Comparison of ENCODE assay signal across 13 cellular contexts in genomic region chrX:132948648-132949260, GRCh38. TPM values are rescaled to one million over a fixed set of nuclear protein-coding genes. Genes with fewer than 3 reads are reported as not detected.
A peak's percentile ranks its signal among the peaks of the same experiment; 100 is the strongest.
DNase-seq lines count a peak whose midpoint lies in the region; ATAC-seq and TF ChIP-seq lines count a peak whose summit lies in the region.
"Had no signal": no experiment of that assay in that cellular context is flagged by ENCODE, and none has a peak within 500 bp of the region (broad histone marks: within the 10 kb centered on the region; RNA-seq: fewer than 3 reads in every experiment).

No MANE protein-coding gene starts in this region.

- no peak overlapping the region for H3K27ac ChIP-seq in SK-N-SH (ENCODE audit: low read depth in 2 of 2, low read length in 1 of 2)
- H3K27ac ChIP-seq: transverse colon had no signal

- TF ChIP-seq RAD21 in SK-N-SH (IDR thresholded peaks at IDR 0.05; ENCODE audit: low read length): no peak

- TF ChIP-seq EP300 in SK-N-SH (IDR thresholded peaks at IDR 0.05; ENCODE audit: borderline replicate concordance in 1 of 2, low read depth in 1 of 2, low read length in 1 of 2): no peak

- no peaks in the 10 kb centered on the region for H3K79me2 ChIP-seq in SK-N-SH (ENCODE audit: insufficient read depth)

- H3F3A ChIP-seq in SK-N-SH (replicated peaks; ENCODE audit: insufficient read depth): no peaks in the 10 kb centered on the region

- H3K4me3 ChIP-seq in SK-N-SH (ENCODE audit: low read depth in 2 of 2, low read length in 1 of 2): no peak overlapping the region
- H3K4me3 ChIP-seq in choroid plexus epithelial cell (ENCODE audit: low read depth, low read length): no peak overlapping the region
- H3K4me3 ChIP-seq in retinal pigment epithelial cell (ENCODE audit: low read length): no peak overlapping the region
- H3K4me3 ChIP-seq: transverse colon had no signal

- no peak overlapping the region for H3K4me2 ChIP-seq in SK-N-SH

- H3K4me1 ChIP-seq in SK-N-SH (ENCODE audit: control insufficient read depth in 1 of 2, insufficient read depth in 2 of 2, low read depth in 1 of 2, low read length in 1 of 2): peaks cover 0 to 4% of the 10 kb centered on the region in 2 experiments; a peak in 1 of 4 replicates
- H3K4me1 ChIP-seq: transverse colon had no signal

- no peak overlapping the region for H3K9ac ChIP-seq in SK-N-SH

- DNase-seq in SK-N-SH (no peak), Kasumi-1 (lab: John Stamatoyannopoulos, UW) (peak; percentile 0 to 5), choroid plexus epithelial cell (ENCODE audit: low read depth) (no peak), retinal pigment epithelial cell (ENCODE audit: low read depth) (no peak), NCI-H524 (lab: John Stamatoyannopoulos, UW) (no peak)
- DNase-seq in NK-92 treated with Interleukin-12 subunit alpha and Interleukin-12 subunit beta, amount 100 ng/mL, for 24 hours (lab: John Stamatoyannopoulos, UW): no peak
- DNase-seq: activated CD4-positive, alpha-beta T cell treated with anti-CD3 and anti-CD28 coated beads, Interleukin-2, amount 50 U/mL, for 4 hours; cortex of kidney; kidney glomerular epithelial cell; NCI-H526 treated with DMSO at 0.1 percent for 48 hours; transverse colon had no signal

- H3K27me3 ChIP-seq in SK-N-SH (ENCODE audit: insufficient read depth): no peaks in the 10 kb centered on the region
- H3K27me3 ChIP-seq: transverse colon had no signal

- CTCF ChIA-PET in SK-N-SH (lab: Yijun Ruan, JAX): interaction anchor here (0.6 to 1.5 kb wide), 9 partner anchors 11 to 251 kb away, joined by 3 to 4 read pairs (median 3); no protein-coding TSS in a partner anchor

- POLR2A ChIA-PET in SK-N-SH (lab: Yijun Ruan, JAX): no interaction called here

- no peak for ATAC-seq in SK-N-SH treated with all-trans-retinoic acid at 6 μM for 48 hours
- ATAC-seq in GM21360 (IDR thresholded peaks at IDR 0.05; ENCODE audit: unreplicated experiment): no peak

- no peaks in the 10 kb centered on the region for H4K20me1 ChIP-seq in SK-N-SH (ENCODE audit: insufficient read depth)

- TF ChIP-seq CTCF in SK-N-SH (IDR thresholded peaks at IDR 0.05) (peak; percentile 48), choroid plexus epithelial cell (conservative IDR thresholded peaks at IDR 0.05; ENCODE audit: low read depth, low read length) (peak; percentile 31), retinal pigment epithelial cell (conservative IDR thresholded peaks at IDR 0.05; ENCODE audit: low read depth, low read length) (peak; percentile 41)

- no peaks in the 10 kb centered on the region for H3K9me3 ChIP-seq in SK-N-SH
- H3K9me3 ChIP-seq: transverse colon had no signal

- H2AFZ ChIP-seq in SK-N-SH (ENCODE audit: low read depth): no peak overlapping the region

- H3K36me3 ChIP-seq in SK-N-SH (replicated peaks in 1 of 2; ENCODE audit: control insufficient read depth in 1 of 2, insufficient read depth in 2 of 2, low read length in 1 of 2): no peaks in the 10 kb centered on the region
- H3K36me3 ChIP-seq: transverse colon had no signal

- H3K9me2 ChIP-seq in SK-N-SH: no peaks in the 10 kb centered on the region

- 27% methylated on average over 4 of the region's 4 CpGs for WGBS in SK-N-SH (ENCODE audit: low lambda C conversion rate)

TF ChIP-seq in SK-N-SH, 30 proteins besides CTCF, POLR2A, EP300 and RAD21:
- no peak for TF ChIP-seq ELF1 (IDR thresholded peaks at IDR 0.05)
- TF ChIP-seq FOSL2 (IDR thresholded peaks at IDR 0.05; ENCODE audit: borderline replicate concordance, low read depth): no peak
- TF ChIP-seq CHD2 (IDR thresholded peaks at IDR 0.05; ENCODE audit: low read length, partially characterized antibody): no peak
- TF ChIP-seq TAF1 (IDR thresholded peaks at IDR 0.05; ENCODE audit: borderline replicate concordance, low read depth, low read length): no peak
- TF ChIP-seq TEAD4 (IDR thresholded peaks at IDR 0.05; ENCODE audit: borderline replicate concordance, insufficient read depth): no peak
- TF ChIP-seq NRF1 (IDR thresholded peaks at IDR 0.05; ENCODE audit: low read depth, low read length): no peak
- TF ChIP-seq EZH2phosphoT487 (IDR thresholded peaks at IDR 0.05; ENCODE audit: borderline replicate concordance, low read depth): no peak
- TF ChIP-seq USF1 (IDR thresholded peaks at IDR 0.05; ENCODE audit: borderline replicate concordance, low read depth): no peak

TF ChIP-seq in SK-N-SH treated with all-trans-retinoic acid at 6 μM for 48 hours, 23 proteins besides CTCF, POLR2A, EP300 and RAD21:
- TF ChIP-seq ISL1 (CRISPR knock-in tag; IDR thresholded peaks at IDR 0.05): no peak
- TF ChIP-seq ESRRG (CRISPR knock-in tag; IDR thresholded peaks at IDR 0.05): no peak
- TF ChIP-seq CREB5 (CRISPR knock-in tag; IDR thresholded peaks at IDR 0.05; ENCODE audit: low read depth): no peak
- no peak for TF ChIP-seq ZNF565 (CRISPR knock-in tag; conservative IDR thresholded peaks at IDR 0.05; ENCODE audit: low read depth)
- TF ChIP-seq GLIS3 (CRISPR knock-in tag; IDR thresholded peaks at IDR 0.05): no peak
- no peak for TF ChIP-seq TSHZ2 (CRISPR knock-in tag; IDR thresholded peaks at IDR 0.05)
- no peak for TF ChIP-seq PATZ1 (CRISPR knock-in tag; IDR thresholded peaks at IDR 0.05; ENCODE audit: borderline replicate concordance)
- no peak for TF ChIP-seq PPARA (CRISPR knock-in tag; IDR thresholded peaks at IDR 0.05; ENCODE audit: borderline replicate concordance)
- no peak for TF ChIP-seq TCF4 (CRISPR knock-in tag; IDR thresholded peaks at IDR 0.05; ENCODE audit: borderline replicate concordance)
- no peak for TF ChIP-seq ARNTL (CRISPR knock-in tag; IDR thresholded peaks at IDR 0.05; ENCODE audit: borderline replicate concordance, low read depth)

RNA-seq across cellular contexts. Expression of gene HS6ST2, which starts 9.7 kb away (rescaled TPM):
- 0.05 and 0.18 TPM in 2 replicates for polyA plus RNA-seq in SK-N-SH (2012; rRNA removed)
- 0.18 and 0.31 TPM in 2 replicates for polyA plus RNA-seq in SK-N-SH (2012; cell fraction: cytosol; rRNA removed)
- polyA plus RNA-seq in SK-N-SH (2012; cell fraction: nucleus; rRNA removed): 0.02 and 0.08 TPM in 2 replicates

Comparison
In these comparisons a context has a peak if more than half of its experiments do, and no peak if none do; other contexts are left out.
1. DNase-seq: peak in Kasumi-1 (2 of 2); none in SK-N-SH (single experiment), choroid plexus epithelial cell (single experiment), retinal pigment epithelial cell (single experiment), NCI-H524 (0 of 2) and NK-92 treated with Interleukin-12 subunit alpha and Interleukin-12 subunit beta, amount 100 ng/mL, for 24 hours (single experiment).
2. Peak in every context shown above with its lines, with median percentiles within 50 percentile points of each other: CTCF ChIP-seq.